Comparison of ENCODE assay signal across 26 cellular contexts in genomic region chr17:43734376-43734775, GRCh38. TPM values are rescaled to one million over a fixed set of nuclear protein-coding genes. Genes with fewer than 3 reads are reported as not detected.
DNase-seq lines count a peak whose midpoint lies in the region; ATAC-seq, FAIRE-seq and TF ChIP-seq lines count a peak whose summit lies in the region.
"Had no signal": no experiment of that assay in that cellular context is flagged by ENCODE, and none has a peak within 500 bp of the region (broad histone marks: within the 10 kb centered on the region; RNA-seq: fewer than 3 reads in every experiment).

No MANE protein-coding gene starts in this region.

- no peak overlapping the region for H3K9ac ChIP-seq in kidney (ENCODE audit: low read length in 2 of 2)
- H3K9ac ChIP-seq: BLaER1 treated with 17β-estradiol and CSF1 and Interleukin-3, amounts not matched to agents 10 nM and 100 nM had no signal

- no peaks in the 10 kb centered on the region for H3K36me3 ChIP-seq in brain microvascular endothelial cell (replicated peaks)
- no peaks in the 10 kb centered on the region for H3K36me3 ChIP-seq in kidney (ENCODE audit: control insufficient read depth in 1 of 2, insufficient read depth in 2 of 2, low read length in 2 of 2)
- H3K36me3 ChIP-seq in body of pancreas (replicated peaks in 1 of 2; ENCODE audit: insufficient read depth in 1 of 2, low read depth in 2 of 2) = no peaks in the 10 kb centered on the region
- H3K36me3 ChIP-seq in esophagus squamous epithelium = no peaks in the 10 kb centered on the region
- H3K36me3 ChIP-seq: BLaER1 treated with 17β-estradiol and CSF1 and Interleukin-3, amounts not matched to agents 10 nM and 100 nM; tibial nerve had no signal

- TF ChIP-seq POLR2A in body of pancreas (IDR thresholded peaks at IDR 0.05) (no peak), esophagus squamous epithelium (IDR thresholded peaks at IDR 0.05) (no peak)

- no peaks in the 10 kb centered on the region for H3K27me3 ChIP-seq in brain microvascular endothelial cell (replicated peaks)
- H3K27me3 ChIP-seq in body of pancreas = no peaks in the 10 kb centered on the region
- H3K27me3 ChIP-seq in esophagus squamous epithelium = no peaks in the 10 kb centered on the region
- H3K27me3 ChIP-seq: BLaER1 treated with 17β-estradiol and CSF1 and Interleukin-3, amounts not matched to agents 10 nM and 100 nM; tibial nerve had no signal

- H3K27ac Mint-ChIP-seq in natural killer cell = no peak overlapping the region
- H3K27ac Mint-ChIP-seq: activated CD4-positive, alpha-beta T cell treated with anti-CD3 and anti-CD28 coated beads, Interleukin-2, amount 10 ng/mL, durations not matched to agents 24 days and 14 days; naive B cell had no signal

- H3K4me3 Mint-ChIP-seq in natural killer cell = no peak overlapping the region
- H3K4me3 Mint-ChIP-seq: activated CD4-positive, alpha-beta T cell treated with anti-CD3 and anti-CD28 coated beads, Interleukin-2, amount 10 ng/mL, durations not matched to agents 24 days and 14 days; activated T-cell treated with anti-CD3 and anti-CD28 coated beads, Interleukin-2, amount 50 U/mL, for 4 hours; naive B cell had no signal

- no peak overlapping the region for H3K27ac ChIP-seq in brain microvascular endothelial cell
- H3K27ac ChIP-seq in kidney (ENCODE audit: low read depth in 2 of 2, low read length in 2 of 2) = no peak overlapping the region
- no peak overlapping the region for H3K27ac ChIP-seq in body of pancreas
- no peak overlapping the region for H3K27ac ChIP-seq in esophagus squamous epithelium
- H3K27ac ChIP-seq: BLaER1 treated with 17β-estradiol and CSF1 and Interleukin-3, amounts not matched to agents 10 nM and 100 nM; RWPE1 had no signal

- H3K4me3 ChIP-seq in brain microvascular endothelial cell (ENCODE audit: low read depth, low read length) = no peak overlapping the region
- H3K4me3 ChIP-seq in kidney (ENCODE audit: low read length in 2 of 2) = no peak overlapping the region
- no peak overlapping the region for H3K4me3 ChIP-seq in body of pancreas
- no peak overlapping the region for H3K4me3 ChIP-seq in esophagus squamous epithelium
- H3K4me3 ChIP-seq: BLaER1 treated with 17β-estradiol and CSF1 and Interleukin-3, amounts not matched to agents 10 nM and 100 nM; tibial nerve had no signal

- peaks cover 15 to 24% of the 10 kb centered on the region in 2 donors for H3K27me3 Mint-ChIP-seq in natural killer cell (ENCODE audit: low read depth in 2 of 2)

- peak; percentile 77 for DNase-seq in AG09319 (ENCODE audit: extremely low read depth, low read depth)
- peak; percentile 76 for DNase-seq in HS-5 (ENCODE audit: low read depth)
- peak; percentile 43 for DNase-seq in brain microvascular endothelial cell
- DNase-seq in kidney = peak; percentile 10
- DNase-seq in body of pancreas = no peak
- no peak for DNase-seq in esophagus squamous epithelium (lab: John Stamatoyannopoulos, UW)
- DNase-seq in stimulated activated CD4-positive, alpha-beta T cell treated with anti-CD3 and anti-CD28 coated beads, Interleukin-4, amount 100 ng/mL, for 1 hour = no peak
- no peak for DNase-seq in natural killer cell
- DNase-seq: activated CD4-positive, alpha-beta T cell treated with anti-CD3 and anti-CD28 coated beads, Interleukin-2, amount 10 ng/mL, durations not matched to agents 24 days and 14 days; activated T-cell treated with anti-CD3 and anti-CD28 coated beads, Interleukin-2, amount 50 U/mL, for 4 hours; DMS79 treated with DMSO at 0.1 percent for 48 hours; glutamatergic neuron; naive B cell; NCI-H146; NCI-H524 treated with DMSO at 0.1 percent for 48 hours; stimulated activated CD4-positive, alpha-beta T cell treated with anti-CD3 and anti-CD28 coated beads, Interleukin-1b, Interleukin-23, amount 100 ng/mL, for 48 hours; stimulated activated CD8-positive, alpha-beta memory T cell treated with anti-CD3 and anti-CD28 coated beads, Interleukin-4, amount 100 ng/mL, for 48 hours; T-helper 9 cell had no signal

- FAIRE-seq in kidney (lab: Jason Lieb, UNC) = no peak
- FAIRE-seq: GM12892, GM19239, keratinocyte had no signal

- ATAC-seq in body of pancreas (no peak), natural killer cell (no peak)
- ATAC-seq: activated T-cell treated with anti-CD3 and anti-CD28 coated beads, Interleukin-2, amount 50 U/mL, for 4 hours had no signal

- H3K9me3 ChIP-seq in kidney (ENCODE audit: control insufficient read depth in 1 of 2, low read length in 2 of 2) (no peaks in the 10 kb centered on the region), body of pancreas (no peaks in the 10 kb centered on the region), esophagus squamous epithelium (no peaks in the 10 kb centered on the region)
- H3K9me3 ChIP-seq: tibial nerve had no signal

- WGBS in body of pancreas, 2 donors = 54 to 56% methylated on average over 5 of the region's 5 CpGs
- 33 to 55% methylated on average over 5 of the region's 5 CpGs for WGBS in esophagus squamous epithelium, 2 donors

- no peaks in the 10 kb centered on the region for H3K36me3 Mint-ChIP-seq in natural killer cell
- H3K36me3 Mint-ChIP-seq: naive B cell had no signal

- in situ Hi-C loops in brain microvascular endothelial cell (cut with HindIII; ENCODE audit: low pct_ligation_motif_present, low sequenced_read_pairs) = no loop called here

- intact Hi-C loops in kidney (cut with DNase I) (no loop called here), body of pancreas (cut with DNase I) (no loop called here), esophagus squamous epithelium (cut with DNase I) (no loop called here), natural killer cell (cut with micrococcal nuclease) (no loop called here)

- no peaks in the 10 kb centered on the region for H3K9me3 Mint-ChIP-seq in natural killer cell
- H3K9me3 Mint-ChIP-seq: activated CD4-positive, alpha-beta T cell treated with anti-CD3 and anti-CD28 coated beads, Interleukin-2, amount 10 ng/mL, durations not matched to agents 24 days and 14 days had no signal

- H3K4me1 Mint-ChIP-seq in natural killer cell = no peaks in the 10 kb centered on the region
- H3K4me1 Mint-ChIP-seq: activated CD4-positive, alpha-beta T cell treated with anti-CD3 and anti-CD28 coated beads, Interleukin-2, amount 10 ng/mL, durations not matched to agents 24 days and 14 days; naive B cell had no signal

- no peak for TF ChIP-seq CTCF in AG09319 (IDR thresholded peaks at IDR 0.05; ENCODE audit: low read depth, low read length)
- TF ChIP-seq CTCF in brain microvascular endothelial cell (IDR thresholded peaks at IDR 0.05; ENCODE audit: low read depth, low read length, missing control alignments) = no peak
- TF ChIP-seq CTCF in kidney (IDR thresholded peaks at IDR 0.05; ENCODE audit: borderline replicate concordance, extremely low read depth, insufficient read depth) = no peak
- TF ChIP-seq CTCF in body of pancreas (IDR thresholded peaks at IDR 0.05) = no peak
- no peak for TF ChIP-seq CTCF in esophagus squamous epithelium (IDR thresholded peaks at IDR 0.05)
- TF ChIP-seq CTCF in natural killer cell (IDR thresholded peaks at IDR 0.05) = no peak

- H3K4me1 ChIP-seq in kidney (ENCODE audit: control insufficient read depth in 1 of 2, insufficient read depth in 1 of 2, low read depth in 1 of 2, low read length in 2 of 2) (no peaks in the 10 kb centered on the region), body of pancreas (no peaks in the 10 kb centered on the region), esophagus squamous epithelium (no peaks in the 10 kb centered on the region)
- H3K4me1 ChIP-seq: tibial nerve had no signal

RNA-seq across cellular contexts. Expression of gene SOST, which starts 24.2 kb away (rescaled TPM):
- total RNA-seq in kidney (0.09 TPM), body of pancreas (not detected), esophagus squamous epithelium (under 1 TPM in 1 of 4 donors, not detected in 3; 0.49 TPM), natural killer cell (not detected)
- polyA plus RNA-seq in kidney (ENCODE audit: insufficient read depth, low read depth, low replicate concordance) = 15.1 TPM
- total RNA-seq: activated CD4-positive, alpha-beta T cell treated with anti-CD3 and anti-CD28 coated beads, Interleukin-2, amount 10 ng/mL, durations not matched to agents 24 days and 14 days; activated T-cell treated with anti-CD3 and anti-CD28 coated beads, Interleukin-2, amount 50 U/mL, for 4 hours; pulmonary artery endothelial cell; tibial nerve had no signal
- polyA plus RNA-seq: adipose tissue had no signal

RNA-seq across cellular contexts. Expression of gene DUSP3, which starts 44.4 kb away (rescaled TPM):
- total RNA-seq in kidney (102 TPM), body of pancreas (10 to 100 TPM; 32.2 to 54.1 TPM), esophagus squamous epithelium (10 to 100 TPM; 33.7 to 58.4 (median 36.8) TPM), natural killer cell (10 to 100 TPM in 2 of 3 donors, 1 to 10 TPM in 1; 6.3 to 15.9 (median 12.9) TPM)
- polyA plus RNA-seq in kidney (ENCODE audit: insufficient read depth, low read depth, low replicate concordance) = 126 TPM

RNA-seq across cellular contexts. Expression of gene CFAP97D1, which starts 45.9 kb away (rescaled TPM):
- total RNA-seq in kidney (not detected), body of pancreas (not detected), esophagus squamous epithelium (under 1 TPM in 1 of 4 donors, not detected in 3; 0.13 TPM), natural killer cell (not detected)
- not detected for polyA plus RNA-seq in kidney (ENCODE audit: insufficient read depth, low read depth, low replicate concordance)
- total RNA-seq: activated CD4-positive, alpha-beta T cell treated with anti-CD3 and anti-CD28 coated beads, Interleukin-2, amount 10 ng/mL, durations not matched to agents 24 days and 14 days; activated T-cell treated with anti-CD3 and anti-CD28 coated beads, Interleukin-2, amount 50 U/mL, for 4 hours had no signal
- polyA plus RNA-seq: adipose tissue, keratinocyte had no signal

Comparison
In these comparisons a context has a peak if more than half of its experiments do, and no peak if none do; other contexts are left out.
1. DNase-seq: peak in AG09319 (single experiment), HS-5 (single experiment), brain microvascular endothelial cell (single experiment) and kidney (single experiment); none in body of pancreas (0 of 4), esophagus squamous epithelium (single experiment), stimulated activated CD4-positive, alpha-beta T cell treated with anti-CD3 and anti-CD28 coated beads, Interleukin-4, amount 100 ng/mL, for 1 hour (single experiment) and natural killer cell (single experiment).